9 cellular contexts compared by ENCODE assay signal in the genomic region with DNA sequence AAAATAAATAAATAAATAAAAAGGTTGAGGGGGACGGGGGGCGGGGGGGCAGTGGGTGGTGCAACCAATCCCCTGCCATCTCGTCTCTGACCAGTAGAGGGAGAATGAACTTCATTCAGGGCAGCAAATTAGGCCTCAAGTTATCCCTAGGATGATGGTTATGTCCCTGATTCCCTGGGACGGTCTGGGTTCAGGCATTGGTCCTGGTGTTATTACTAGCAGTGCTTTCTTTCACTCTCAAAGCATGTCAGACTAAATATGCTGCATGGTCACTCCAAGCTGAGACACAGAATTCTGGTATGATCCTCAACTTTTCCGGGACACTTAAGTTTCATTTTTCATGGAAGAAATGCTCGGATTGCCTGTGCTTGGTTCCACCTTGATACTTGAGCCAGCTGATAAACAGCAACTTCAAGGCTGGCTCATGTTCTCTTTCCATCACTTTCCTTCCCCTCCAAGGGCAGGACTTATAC. TPM values are rescaled to one million over a fixed set of nuclear protein-coding genes. Genes with fewer than 3 reads are reported as not detected.
DNase-seq lines count a peak whose midpoint lies in the region; ATAC-seq, FAIRE-seq and TF ChIP-seq lines count a peak whose summit lies in the region.
"Had no signal": no experiment of that assay in that cellular context is flagged by ENCODE, and none has a peak within 500 bp of the region (broad histone marks: within the 10 kb centered on the region; RNA-seq: fewer than 3 reads in every experiment).

No MANE protein-coding gene starts in this region.

- peak; percentile 34 for TF ChIP-seq CTCF in astrocyte (IDR thresholded peaks at IDR 0.05; ENCODE audit: insufficient read depth, low read depth, low read length)

- peaks cover 62% of the 10 kb centered on the region for H3K79me2 ChIP-seq in astrocyte (ENCODE audit: insufficient read depth, low read length)

- no peak for ATAC-seq in HG02798 (IDR thresholded peaks at IDR 0.05; ENCODE audit: poor library complexity, unreplicated experiment)

- H3K27ac ChIP-seq in astrocyte (ENCODE audit: low read depth, low read length), result peak overlapping the region; percentile 91

- DNase-seq in A172 (ENCODE audit: low spot score) (peak; percentile 74), ELR (ENCODE audit: low read depth) (peak; percentile 82), NCI-H526 (lab: John Stamatoyannopoulos, UW) (peak; percentile 5 to 44), astrocyte (ENCODE audit: low read depth) (peak; percentile 45), iPS-NIHi7 (ENCODE audit: extremely low spot score) (peak; percentile 70), superior temporal gyrus (ENCODE audit: extremely low spot score) (peak; percentile 77), HK-2 (ENCODE audit: unreplicated experiment) (no peak)

- H3K4me1 Mint-ChIP-seq in astrocyte (ENCODE audit: low read depth, unreplicated experiment), result peaks cover 83% of the 10 kb centered on the region

- peaks cover 34% of the 10 kb centered on the region for H4K20me1 ChIP-seq in astrocyte (ENCODE audit: insufficient read depth, low read length)

- H3K27ac Mint-ChIP-seq in astrocyte (ENCODE audit: unreplicated experiment), result peak overlapping the region; percentile 98

- no peaks in the 10 kb centered on the region for H3K27me3 Mint-ChIP-seq in astrocyte (ENCODE audit: low read depth, unreplicated experiment)

- H3K4me1 ChIP-seq in astrocyte (ENCODE audit: insufficient read depth, low read length), result peaks cover 55% of the 10 kb centered on the region

- peak overlapping the region; percentile 56 for H3K4me3 Mint-ChIP-seq in astrocyte (ENCODE audit: unreplicated experiment)

- H3K9ac ChIP-seq in astrocyte (ENCODE audit: low read length), result peak overlapping the region; percentile 69

- H3K36me3 Mint-ChIP-seq in astrocyte (ENCODE audit: low read depth, unreplicated experiment), result peaks cover 8% of the 10 kb centered on the region

- H3K9me3 ChIP-seq in astrocyte (ENCODE audit: insufficient read depth, low read depth, low read length), result no peaks in the 10 kb centered on the region

- H2AFZ ChIP-seq in astrocyte (ENCODE audit: low read depth, low read length), result no peak overlapping the region

- H3K36me3 ChIP-seq in astrocyte (ENCODE audit: insufficient read depth, low read length), result no peaks in the 10 kb centered on the region

- no peaks in the 10 kb centered on the region for H3K27me3 ChIP-seq in astrocyte (ENCODE audit: insufficient read depth, low read length)

- no peak overlapping the region for H3K4me3 ChIP-seq in astrocyte (ENCODE audit: insufficient read depth, low read depth, low read length)

- no peaks in the 10 kb centered on the region for H3K9me3 Mint-ChIP-seq in astrocyte (ENCODE audit: unreplicated experiment)

- no peak for FAIRE-seq in astrocyte (lab: Jason Lieb, UNC)
- FAIRE-seq: endometrium had no signal

- peak overlapping the region; percentile 69 for H3K4me2 ChIP-seq in astrocyte (ENCODE audit: low read length)

RNA-seq across cellular contexts. Expression of a gene that starts 59.4 kb away (rescaled TPM):
- total RNA-seq in A172 (2014; rRNA removed; shearing (Covaris generic)), result 26.0 and 27.9 TPM in 2 replicates
- 230 and 239 TPM in 2 replicates for total RNA-seq in astrocyte
